Comparison of ENCODE assay signal across 9 cellular contexts in the genomic region with DNA sequence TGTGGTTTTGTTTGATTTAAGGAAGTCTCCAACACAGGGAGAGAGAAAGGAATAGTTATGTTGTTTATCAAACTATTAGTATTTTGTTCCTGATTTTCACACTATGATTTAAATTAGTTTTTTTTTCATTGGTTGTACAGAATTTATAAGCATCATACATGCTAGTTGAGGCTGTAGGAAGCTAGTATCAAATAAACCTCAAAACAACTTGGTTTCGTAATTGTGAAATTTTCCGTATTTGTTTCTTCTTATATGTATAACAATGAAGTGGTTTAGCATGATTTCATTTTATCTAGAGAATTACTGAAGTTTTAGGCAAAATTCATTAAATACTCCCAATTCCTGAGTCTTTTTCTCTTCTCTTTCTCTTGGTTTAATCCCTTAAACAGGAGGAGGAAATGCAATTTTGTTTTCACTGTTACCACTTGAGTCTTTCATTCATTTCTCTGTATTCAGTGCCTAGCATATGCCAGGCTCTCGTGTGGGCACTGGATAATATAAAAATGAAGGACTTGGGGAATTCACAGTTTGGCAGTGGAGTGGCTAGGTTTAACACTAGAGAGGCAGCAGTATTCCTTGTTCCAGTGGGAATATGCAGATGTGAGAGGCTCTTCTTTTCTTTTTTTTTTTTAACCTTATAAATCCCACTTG. TPM values are rescaled to one million over a fixed set of nuclear protein-coding genes. Genes with fewer than 3 reads are reported as not detected.
DNase-seq lines count a peak whose midpoint lies in the region; ATAC-seq and TF ChIP-seq lines count a peak whose summit lies in the region.
"Had no signal": no experiment of that assay in that cellular context is flagged by ENCODE, and none has a peak within 500 bp of the region (broad histone marks: within the 10 kb centered on the region; RNA-seq: fewer than 3 reads in every experiment).

No MANE protein-coding gene starts in this region.

- peak overlapping the region; percentile 86 to 99 (median 98) for H3K4me3 Mint-ChIP-seq in CD4-positive, alpha-beta memory T cell
- H3K4me3 Mint-ChIP-seq in endodermal cell, result peak overlapping the region; percentile 63

- no peak for DNase-seq in CD4-positive, alpha-beta memory T cell
- no peak for DNase-seq in endodermal cell
- no peak for DNase-seq in AML-193 (lab: John Stamatoyannopoulos, UW)
- no peak for DNase-seq in NCI-H1048 (lab: John Stamatoyannopoulos, UW)
- DNase-seq: NCI-H82 had no signal

- intact Hi-C loops in CD4-positive, alpha-beta memory T cell (cut with micrococcal nuclease), result loop anchor here (5.0 kb wide), 1 partner anchor 676 kb away; a partner anchor contains a TSS

- H3K9ac ChIP-seq in OCI-LY1 (ENCODE audit: low read length) (peak overlapping the region; percentile 12; the same call in 1 of the 2 replicates), endodermal cell (ENCODE audit: extremely low read depth, low read length, poor library complexity, severe bottlenecking) (no peak overlapping the region)

- H3K9me3 ChIP-seq in CD4-positive, alpha-beta memory T cell (ENCODE audit: control insufficient read depth in 1 of 2, low read length in 2 of 2), result no peaks in the 10 kb centered on the region
- H3K9me3 ChIP-seq in OCI-LY1 (ENCODE audit: low read length) (no peaks in the 10 kb centered on the region), endodermal cell (ENCODE audit: control insufficient read depth, low read length) (no peaks in the 10 kb centered on the region), neutrophil (no peaks in the 10 kb centered on the region)

- H3K4me1 Mint-ChIP-seq in CD4-positive, alpha-beta memory T cell, result peaks cover 31 to 76% (median 47%) of the 10 kb centered on the region in 4 donors
- H3K4me1 Mint-ChIP-seq in endodermal cell, result peaks cover 12% of the 10 kb centered on the region

- H3K4me2 ChIP-seq in OCI-LY1 (ENCODE audit: low read length), result peak overlapping the region; percentile 79

- H3K27me3 ChIP-seq in CD4-positive, alpha-beta memory T cell (ENCODE audit: insufficient read depth, low read length), result no peaks in the 10 kb centered on the region
- H3K27me3 ChIP-seq in OCI-LY1 (ENCODE audit: insufficient read depth, low read length) (no peaks in the 10 kb centered on the region), endodermal cell (ENCODE audit: control insufficient read depth, insufficient read depth, low read length, poor library complexity, severe bottlenecking) (peaks cover 7% of the 10 kb centered on the region), neutrophil (no peaks in the 10 kb centered on the region)

- WGBS in endodermal cell (ENCODE audit: insufficient coverage in 1 of 2, insufficient read length in 1 of 2), 2 experiments, result 83 to 89% methylated on average over 1 to 3 of the region's 3 CpGs

- peak overlapping the region; percentile 95 to 99 (median 99) for H3K27ac Mint-ChIP-seq in CD4-positive, alpha-beta memory T cell
- no peak overlapping the region for H3K27ac Mint-ChIP-seq in endodermal cell

- TF ChIP-seq CTCF in OCI-LY1 (IDR thresholded peaks at IDR 0.05; ENCODE audit: low read length) (no peak), endodermal cell (conservative IDR thresholded peaks at IDR 0.05) (no peak), neutrophil (IDR thresholded peaks at IDR 0.05) (no peak)

- H4K20me1 ChIP-seq in OCI-LY1 (ENCODE audit: insufficient read depth, low read length), result no peaks in the 10 kb centered on the region

- peak overlapping the region; percentile 71 to 72 for H3K4me3 ChIP-seq in CD4-positive, alpha-beta memory T cell (ENCODE audit: low read length in 2 of 2)
- H3K4me3 ChIP-seq in OCI-LY1 (ENCODE audit: low read depth, low read length, poor library complexity, severe bottlenecking) (peak overlapping the region; percentile 91), endodermal cell (ENCODE audit: low read length) (no peak overlapping the region), neutrophil (ENCODE audit: low read depth in 1 of 2, low read length in 1 of 2) (peak overlapping the region; percentile 84 to 89)

- H3K9me3 Mint-ChIP-seq in CD4-positive, alpha-beta memory T cell, result peaks cover 0 to 2% (median 0%) of the 10 kb centered on the region in 8 donors
- no peaks in the 10 kb centered on the region for H3K9me3 Mint-ChIP-seq in endodermal cell

- ATAC-seq in GM19035 (IDR thresholded peaks at IDR 0.05; ENCODE audit: unreplicated experiment), result no peak
- no peak for ATAC-seq in GM19351 (IDR thresholded peaks at IDR 0.05; ENCODE audit: unreplicated experiment)

- no peak overlapping the region for H2AFZ ChIP-seq in OCI-LY1 (ENCODE audit: low read length)

- no peaks in the 10 kb centered on the region for H3K36me3 ChIP-seq in CD4-positive, alpha-beta memory T cell (ENCODE audit: insufficient read depth, low read length)
- H3K36me3 ChIP-seq in OCI-LY1 (ENCODE audit: insufficient read depth, low read length), result peaks cover 9% of the 10 kb centered on the region; the same call in 1 of the 2 replicates
- no peaks in the 10 kb centered on the region for H3K36me3 ChIP-seq in endodermal cell (ENCODE audit: control insufficient read depth, insufficient read depth, low read length)
- H3K36me3 ChIP-seq in neutrophil, result peaks cover 24% of the 10 kb centered on the region

- no peaks in the 10 kb centered on the region for H3K79me2 ChIP-seq in OCI-LY1 (ENCODE audit: insufficient read depth, low read length)

- no peaks in the 10 kb centered on the region for H3K9me2 ChIP-seq in OCI-LY1 (ENCODE audit: low read depth, low read length)

- H3K4me1 ChIP-seq in CD4-positive, alpha-beta memory T cell (ENCODE audit: insufficient read depth, low read length), result peaks cover 53% of the 10 kb centered on the region
- H3K4me1 ChIP-seq in OCI-LY1 (ENCODE audit: insufficient read depth, low read length, severe bottlenecking) (peaks cover 42% of the 10 kb centered on the region), endodermal cell (ENCODE audit: control insufficient read depth, insufficient read depth, low read length) (no peaks in the 10 kb centered on the region), neutrophil (ENCODE audit: control insufficient read depth in 1 of 2, insufficient read depth in 1 of 2, low read depth in 1 of 2, low read length in 1 of 2) (peaks cover 38 to 62% of the 10 kb centered on the region in 2 experiments)

- POLR2A ChIA-PET in CD4-positive, alpha-beta memory T cell (lab: Charles Lee; ENCODE audit: partially characterized antibody), result interaction anchor here (0.5 to 14.4 kb wide), 16 partner anchors 12 to 476 kb away, joined by 3 to 478 read pairs (median 6); a partner anchor contains a TSS

- H3K36me3 Mint-ChIP-seq in CD4-positive, alpha-beta memory T cell, result peaks cover 28 to 46% of the 10 kb centered on the region in 2 donors
- no peaks in the 10 kb centered on the region for H3K36me3 Mint-ChIP-seq in endodermal cell (ENCODE audit: low read depth)

- H3F3A ChIP-seq in OCI-LY1 (ENCODE audit: insufficient read depth, low read length), result no peaks in the 10 kb centered on the region

- peak overlapping the region; percentile 100 for H3K27ac ChIP-seq in CD4-positive, alpha-beta memory T cell (ENCODE audit: low read depth, low read length)
- H3K27ac ChIP-seq in OCI-LY1 (ENCODE audit: low read depth, low read length, poor library complexity, severe bottlenecking) (no peak overlapping the region), endodermal cell (ENCODE audit: low read depth, low read length) (no peak overlapping the region), neutrophil (peak overlapping the region; percentile 100)

- no peaks in the 10 kb centered on the region for H3K27me3 Mint-ChIP-seq in CD4-positive, alpha-beta memory T cell
- H3K27me3 Mint-ChIP-seq in endodermal cell (ENCODE audit: insufficient read depth), result peaks cover 4% of the 10 kb centered on the region

- CTCF ChIA-PET in CD4-positive, alpha-beta memory T cell (lab: Charles Lee; ENCODE audit: partially characterized antibody), result interaction anchor here (0.9 to 10.1 kb wide), 15 partner anchors 24 to 718 kb away, joined by 3 to 242 read pairs (median 5); a partner anchor contains a TSS

RNA-seq across cellular contexts. Expression of a gene that starts 1.8 kb away (rescaled TPM):
- total RNA-seq in CD4-positive, alpha-beta memory T cell, result 100 to 1,000 TPM; 294 to 299 TPM
- 100 to 1,000 TPM; 206 to 255 TPM for polyA plus RNA-seq in CD4-positive, alpha-beta memory T cell
- total RNA-seq in endodermal cell, result 10 to 100 TPM; 12.7 TPM
- polyA plus RNA-seq in endodermal cell (2013, experiment 1 of 2), result 8.7 TPM
- polyA plus RNA-seq in endodermal cell (2013, experiment 2 of 2), result 9.2 TPM

RNA-seq across cellular contexts. Expression of a gene that starts 50.3 kb away (rescaled TPM):
- total RNA-seq in CD4-positive, alpha-beta memory T cell, result 10 to 100 TPM in 1 of 2 experiments, 1 to 10 TPM in 1; 9.8 to 10.9 TPM
- polyA plus RNA-seq in CD4-positive, alpha-beta memory T cell, result 1 to 10 TPM; 2.2 to 3.7 TPM
- total RNA-seq in endodermal cell, result under 1 TPM; 0.33 to 0.42 TPM
- polyA plus RNA-seq in endodermal cell (2013, experiment 1 of 2), result 0.21 TPM
- polyA plus RNA-seq in endodermal cell (2013, experiment 2 of 2), result 0.12 TPM

Comparison
In these comparisons a context has a peak if more than half of its experiments do, and no peak if none do; other contexts are left out.
1. H3K27ac ChIP-seq: peak in CD4-positive, alpha-beta memory T cell (single experiment) and neutrophil (single experiment); none in OCI-LY1 (single experiment) and endodermal cell (single experiment).
2. RNA of a gene that starts 1.8 kb away (total RNA-seq): 294 to 299 TPM in CD4-positive, alpha-beta memory T cell; 12.7 TPM in endodermal cell; every median in the first group is over 10 times any median in the second.
3. RNA of a gene that starts 50.3 kb away (total RNA-seq): 9.8 to 10.9 TPM in CD4-positive, alpha-beta memory T cell; 0.33 to 0.42 TPM in endodermal cell; every median in the first group is over 4 times any median in the second.